Comparison of ENCODE assay signal across 24 cellular contexts in genomic region chr12:77319141-77319540, GRCh38.
"Had no signal": no experiment of that assay in that cellular context is flagged by ENCODE, and none has a peak within 500 bp of the region (broad histone marks: within the 10 kb centered on the region; RNA-seq: fewer than 3 reads in every experiment).

No MANE protein-coding gene starts in this region.

- H3K4me3 Mint-ChIP-seq: naive B cell; nephron; stimulated activated memory B cell treated with anti-CD40 and anti-IgM and Interleukin-4, amounts not matched to agents 10 μg/mL and 1 μg/mL and 100 μg/mL, for 72 hours; stimulated activated naive CD8-positive, alpha-beta T cell treated with anti-CD3 and anti-CD28 coated beads, Interleukin-15, amount 100 ng/mL, for 72 hours had no signal

- DNase-seq: colonic mucosa; effector memory CD4-positive, alpha-beta T cell; esophagus squamous epithelium; foreskin fibroblast; glutamatergic neuron; left colon; left ventricle myocardium superior; mesendoderm; naive B cell; spleen; stimulated activated CD4-positive, alpha-beta T cell treated with anti-CD3 and anti-CD28 coated beads, Interleukin-15, amount 100 ng/mL, for 24 hours; stimulated activated CD4-positive, alpha-beta T cell treated with anti-CD3 and anti-CD28 coated beads, Interleukin-1b, Interleukin-23, amount 100 ng/mL, for 48 hours; stimulated activated CD4-positive, alpha-beta T cell treated with anti-CD3 and anti-CD28 coated beads, Interleukin-4, amount 100 ng/mL, for 24 hours; stimulated activated naive CD8-positive, alpha-beta T cell treated with anti-CD3 and anti-CD28 coated beads, Interleukin-15, amount 100 ng/mL, for 72 hours; testis; upper lobe of right lung had no signal

- H3K27ac ChIP-seq: colonic mucosa, epithelial cell of prostate, esophagus squamous epithelium, gastroesophageal sphincter, spleen, testis, tibial nerve, upper lobe of right lung, vagina had no signal

- H3K4me1 ChIP-seq: colonic mucosa, upper lobe of right lung had no signal

- H3K27me3 ChIP-seq: colonic mucosa, esophagus squamous epithelium, testis, tibial nerve, vagina had no signal

- H3K36me3 Mint-ChIP-seq: naive B cell; stimulated activated memory B cell treated with anti-CD40 and anti-IgM and Interleukin-4, amounts not matched to agents 10 μg/mL and 1 μg/mL and 100 μg/mL, for 72 hours had no signal

- H3K9me3 Mint-ChIP-seq: naive B cell; nephron; stimulated activated memory B cell treated with anti-CD40 and anti-IgM and Interleukin-4, amounts not matched to agents 10 μg/mL and 1 μg/mL and 100 μg/mL, for 72 hours; stimulated activated naive CD8-positive, alpha-beta T cell treated with anti-CD3 and anti-CD28 coated beads, Interleukin-15, amount 100 ng/mL, for 72 hours had no signal

- ATAC-seq: gastroesophageal sphincter; left colon; left ventricle myocardium superior; sciatic nerve; stimulated activated memory B cell treated with anti-CD40 and anti-IgM and Interleukin-4, amounts not matched to agents 10 μg/mL and 1 μg/mL and 100 μg/mL, for 72 hours; stimulated activated naive CD8-positive, alpha-beta T cell treated with anti-CD3 and anti-CD28 coated beads, Interleukin-15, amount 100 ng/mL, for 72 hours; upper lobe of right lung had no signal

- H3K36me3 ChIP-seq: colonic mucosa, esophagus squamous epithelium, gastroesophageal sphincter, spleen, tibial nerve, upper lobe of right lung, vagina had no signal

- H3K9me3 ChIP-seq: colonic mucosa, esophagus squamous epithelium, gastroesophageal sphincter, spleen, testis, tibial nerve, upper lobe of right lung, vagina had no signal

- H3K4me3 ChIP-seq: colonic mucosa, esophagus squamous epithelium, gastroesophageal sphincter, lung, spleen, testis, tibial nerve, upper lobe of right lung, vagina had no signal

- H3K4me1 Mint-ChIP-seq: naive B cell; stimulated activated memory B cell treated with anti-CD40 and anti-IgM and Interleukin-4, amounts not matched to agents 10 μg/mL and 1 μg/mL and 100 μg/mL, for 72 hours; stimulated activated naive CD8-positive, alpha-beta T cell treated with anti-CD3 and anti-CD28 coated beads, Interleukin-15, amount 100 ng/mL, for 72 hours had no signal

- H3K27ac Mint-ChIP-seq: nephron; stimulated activated memory B cell treated with anti-CD40 and anti-IgM and Interleukin-4, amounts not matched to agents 10 μg/mL and 1 μg/mL and 100 μg/mL, for 72 hours; stimulated activated naive CD8-positive, alpha-beta T cell treated with anti-CD3 and anti-CD28 coated beads, Interleukin-15, amount 100 ng/mL, for 72 hours had no signal
